In genomic region chr19:1239796-1240737, GRCh38 we compare ENCODE assay signal across 8 cellular contexts.
DNase-seq lines count a peak whose midpoint lies in the region; ATAC-seq and TF ChIP-seq lines count a peak whose summit lies in the region.

No MANE protein-coding gene starts in this region.

- H3K27ac ChIP-seq in layer of hippocampus (ENCODE audit: low read depth, low read length): peak overlapping the region; percentile 98

- peak; percentile 57 for TF ChIP-seq CTCF in choroid plexus epithelial cell (conservative IDR thresholded peaks at IDR 0.05; ENCODE audit: low read depth, low read length)

- DNase-seq in DMS53 treated with DMSO at 0.1 percent for 48 hours (lab: John Stamatoyannopoulos, UW; ENCODE audit: unreplicated experiment) (peak; percentile 64), NCI-H345 treated with DMSO at 0.1 percent for 48 hours (lab: John Stamatoyannopoulos, UW; ENCODE audit: unreplicated experiment) (peak; percentile 79), choroid plexus epithelial cell (ENCODE audit: low read depth) (peak; percentile 93)
- DNase-seq in activated CD4-positive, alpha-beta T cell treated with anti-CD3 and anti-CD28 coated beads for 4 hours: peak; percentile 93 to 97
- peak; percentile 88 to 98 (median 88) for DNase-seq in stimulated activated CD4-positive, alpha-beta T cell treated with anti-CD3 and anti-CD28 coated beads, Interleukin-1b, Interleukin-23, amount 100 ng/mL, for 24 hours (ENCODE audit: low read depth in 4 of 4, low spot score in 1 of 4)

- H3K4me3 ChIP-seq in choroid plexus epithelial cell (ENCODE audit: low read depth, low read length): peak overlapping the region; percentile 57

- ATAC-seq in HG02678 (IDR thresholded peaks at IDR 0.05; ENCODE audit: unreplicated experiment): peak; percentile 39
- no peak for ATAC-seq in HG02938 (IDR thresholded peaks at IDR 0.05; ENCODE audit: unreplicated experiment)

- no peaks in the 10 kb centered on the region for H3K27me3 ChIP-seq in layer of hippocampus (ENCODE audit: control insufficient read depth, insufficient read depth, low read length)
